In the genomic region with DNA sequence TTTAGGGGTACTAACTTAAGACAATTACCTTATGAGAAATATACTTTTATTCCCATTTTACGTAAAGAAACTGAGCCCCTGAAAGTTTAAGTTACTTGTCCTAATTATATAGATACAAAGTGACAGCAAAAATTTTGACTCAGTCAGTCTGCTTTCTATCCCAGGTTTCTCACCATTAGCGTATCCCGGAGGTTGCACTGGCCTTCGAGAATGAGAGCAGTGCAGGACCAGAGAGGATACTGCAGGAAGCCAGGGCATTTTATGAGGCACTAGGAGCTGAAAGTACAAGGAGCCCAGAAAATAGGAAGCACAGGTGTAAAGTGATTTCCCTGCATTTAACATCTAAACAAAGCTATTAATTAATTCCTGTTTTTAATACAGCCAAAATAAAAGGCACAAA, we compare ENCODE assay signal across 3 cellular contexts. TPM values are rescaled to one million over a fixed set of nuclear protein-coding genes. Genes with fewer than 3 reads are reported as not detected.
"Had no signal": no experiment of that assay in that cellular context is flagged by ENCODE, and none has a peak within 500 bp of the region (broad histone marks: within the 10 kb centered on the region; RNA-seq: fewer than 3 reads in every experiment).

No MANE protein-coding gene starts in this region.

- H3K4me3 ChIP-seq: GM12878 had no signal

- DNase-seq: GDM1, GF-D8 had no signal

- ATAC-seq: GM12878 had no signal

RNA-seq across cellular contexts. Expression of a gene that starts 55.4 kb away (rescaled TPM):
- total RNA-seq: GM12878 had no signal
